In the genomic region with DNA sequence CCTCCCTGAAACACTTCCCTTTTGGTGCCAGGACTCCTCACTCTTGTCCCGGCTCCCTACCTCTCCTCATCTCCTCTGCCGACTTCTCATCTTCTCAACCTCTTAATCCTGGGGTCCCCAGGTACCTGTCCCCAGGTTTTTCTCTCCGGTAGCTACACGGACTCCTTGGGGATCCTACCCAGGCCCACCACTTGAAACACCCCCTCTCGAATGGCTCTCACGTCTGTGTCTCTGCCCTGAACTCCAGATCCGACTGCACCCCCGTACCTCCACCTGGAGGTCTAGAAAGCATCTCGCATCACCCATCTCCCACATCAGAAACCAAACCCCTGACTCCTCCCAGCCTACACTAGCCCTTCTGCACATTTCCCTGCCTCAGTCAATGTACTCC, we compare ENCODE assay signal across 15 cellular contexts. TPM values are rescaled to one million over a fixed set of nuclear protein-coding genes. Genes with fewer than 3 reads are reported as not detected.
DNase-seq lines count a peak whose midpoint lies in the region; ATAC-seq and TF ChIP-seq lines count a peak whose summit lies in the region.
"Had no signal": no experiment of that assay in that cellular context is flagged by ENCODE, and none has a peak within 500 bp of the region (broad histone marks: within the 10 kb centered on the region; RNA-seq: fewer than 3 reads in every experiment).

No MANE protein-coding gene starts in this region.

- POLR2A ChIA-PET in activated CD4-positive, alpha-beta T cell treated with anti-CD3 and anti-CD28 coated beads for 36 hours (lab: Charles Lee): no interaction called here

- H3K36me3 Mint-ChIP-seq in dendritic cell treated with granulocyte-macrophage colony-stimulating factor and Interleukin-4, amounts not matched to agents 40 ng/mL and 50 ng/mL, for 4 days (ENCODE audit: low read depth): no peaks in the 10 kb centered on the region
- H3K36me3 Mint-ChIP-seq in nephron progenitor cell (ENCODE audit: low read depth) (no peaks in the 10 kb centered on the region), chondrocyte (ENCODE audit: low read depth) (no peaks in the 10 kb centered on the region)
- H3K36me3 Mint-ChIP-seq in activated CD4-positive, alpha-beta T cell treated with anti-CD3 and anti-CD28 coated beads for 36 hours (ENCODE audit: low read depth): no peaks in the 10 kb centered on the region
- H3K36me3 Mint-ChIP-seq: CD4-positive, CD25-positive, alpha-beta regulatory T cell had no signal

- no peak for TF ChIP-seq CTCF in nephron progenitor cell (IDR thresholded peaks at IDR 0.05)
- no peak for TF ChIP-seq CTCF in chondrocyte (IDR thresholded peaks at IDR 0.05)

- CTCF ChIA-PET in activated CD4-positive, alpha-beta T cell treated with anti-CD3 and anti-CD28 coated beads for 36 hours (lab: Charles Lee): no interaction called here

- H3K4me1 Mint-ChIP-seq in dendritic cell treated with granulocyte-macrophage colony-stimulating factor and Interleukin-4, amounts not matched to agents 40 ng/mL and 50 ng/mL, for 4 days (ENCODE audit: low read depth): peaks cover 48% of the 10 kb centered on the region
- H3K4me1 Mint-ChIP-seq in nephron progenitor cell: peaks cover 26% of the 10 kb centered on the region
- no peaks in the 10 kb centered on the region for H3K4me1 Mint-ChIP-seq in activated CD4-positive, alpha-beta T cell treated with anti-CD3 and anti-CD28 coated beads for 36 hours
- H3K4me1 Mint-ChIP-seq in chondrocyte (ENCODE audit: low read depth): no peaks in the 10 kb centered on the region
- H3K4me1 Mint-ChIP-seq: CD4-positive, CD25-positive, alpha-beta regulatory T cell had no signal

- no peak for ATAC-seq in left cardiac atrium
- ATAC-seq in activated CD4-positive, alpha-beta T cell treated with anti-CD3 and anti-CD28 coated beads for 36 hours: no peak
- ATAC-seq: GM12878, HepG2 had no signal

- H3K27me3 Mint-ChIP-seq in dendritic cell treated with granulocyte-macrophage colony-stimulating factor and Interleukin-4, amounts not matched to agents 40 ng/mL and 50 ng/mL, for 4 days: peaks cover 7% of the 10 kb centered on the region
- H3K27me3 Mint-ChIP-seq in nephron progenitor cell (ENCODE audit: low read depth, poor library complexity): no peaks in the 10 kb centered on the region
- H3K27me3 Mint-ChIP-seq in activated CD4-positive, alpha-beta T cell treated with anti-CD3 and anti-CD28 coated beads for 36 hours: peaks cover 3% of the 10 kb centered on the region
- no peaks in the 10 kb centered on the region for H3K27me3 Mint-ChIP-seq in chondrocyte (ENCODE audit: low read depth)

- H3K27ac Mint-ChIP-seq in dendritic cell treated with granulocyte-macrophage colony-stimulating factor and Interleukin-4, amounts not matched to agents 40 ng/mL and 50 ng/mL, for 4 days: peak overlapping the region; percentile 72
- H3K27ac Mint-ChIP-seq in nephron progenitor cell: peak overlapping the region; percentile 18
- no peak overlapping the region for H3K27ac Mint-ChIP-seq in activated CD4-positive, alpha-beta T cell treated with anti-CD3 and anti-CD28 coated beads for 36 hours
- H3K27ac Mint-ChIP-seq in chondrocyte (ENCODE audit: unreplicated experiment): no peak overlapping the region

- DNase-seq in cardiac septum (ENCODE audit: low spot score): peak; percentile 51
- DNase-seq in left cardiac atrium: no peak
- DNase-seq in nephron progenitor cell: no peak
- no peak for DNase-seq in activated CD4-positive, alpha-beta T cell treated with anti-CD3 and anti-CD28 coated beads for 36 hours
- no peak for DNase-seq in T1000 (lab: John Stamatoyannopoulos, UW)
- DNase-seq in chondrocyte (ENCODE audit: low spot score): no peak
- DNase-seq: ACHN; CD4-positive, CD25-positive, alpha-beta regulatory T cell; DMS53; GF-D8; GOT3 had no signal

- intact Hi-C loops in cardiac septum (cut with DNase I) (no loop called here), left cardiac atrium (cut with DNase I) (no loop called here)
- intact Hi-C loops in dendritic cell treated with granulocyte-macrophage colony-stimulating factor and Interleukin-4, amounts not matched to agents 40 ng/mL and 50 ng/mL, for 4 days (cut with micrococcal nuclease): no loop called here
- intact Hi-C loops in activated CD4-positive, alpha-beta T cell treated with anti-CD3 and anti-CD28 coated beads for 36 hours (cut with DNase I, micrococcal nuclease): no loop called here

- no peak overlapping the region for H3K4me3 Mint-ChIP-seq in dendritic cell treated with granulocyte-macrophage colony-stimulating factor and Interleukin-4, amounts not matched to agents 40 ng/mL and 50 ng/mL, for 4 days
- H3K4me3 Mint-ChIP-seq in nephron progenitor cell (no peak overlapping the region), chondrocyte (ENCODE audit: unreplicated experiment) (no peak overlapping the region)
- H3K4me3 Mint-ChIP-seq in activated CD4-positive, alpha-beta T cell treated with anti-CD3 and anti-CD28 coated beads for 36 hours: no peak overlapping the region
- H3K4me3 Mint-ChIP-seq: CD4-positive, CD25-positive, alpha-beta regulatory T cell had no signal

- no peaks in the 10 kb centered on the region for H3K9me3 Mint-ChIP-seq in dendritic cell treated with granulocyte-macrophage colony-stimulating factor and Interleukin-4, amounts not matched to agents 40 ng/mL and 50 ng/mL, for 4 days
- H3K9me3 Mint-ChIP-seq in nephron progenitor cell: no peaks in the 10 kb centered on the region
- H3K9me3 Mint-ChIP-seq in activated CD4-positive, alpha-beta T cell treated with anti-CD3 and anti-CD28 coated beads for 36 hours (ENCODE audit: low read depth): no peaks in the 10 kb centered on the region
- no peaks in the 10 kb centered on the region for H3K9me3 Mint-ChIP-seq in chondrocyte (ENCODE audit: low read depth)
- H3K9me3 Mint-ChIP-seq: CD4-positive, CD25-positive, alpha-beta regulatory T cell had no signal

RNA-seq across cellular contexts. Expression of a gene that starts 4.8 kb away (rescaled TPM):
- total RNA-seq in cardiac septum: not detected
- total RNA-seq in left cardiac atrium: not detected
- not detected for total RNA-seq in activated CD4-positive, alpha-beta T cell treated with anti-CD3 and anti-CD28 coated beads for 36 hours
- not detected in 3 replicates for total RNA-seq in chondrocyte
- total RNA-seq: A172; CD4-positive, CD25-positive, alpha-beta regulatory T cell; GM12878; HepG2 had no signal

RNA-seq across cellular contexts. Expression of a gene that starts 35.4 kb away (rescaled TPM):
- total RNA-seq in cardiac septum: 17.3 TPM
- 10 to 100 TPM; 18.5 to 19.3 TPM for total RNA-seq in left cardiac atrium
- 10 to 100 TPM; 33.7 to 48.7 TPM for total RNA-seq in activated CD4-positive, alpha-beta T cell treated with anti-CD3 and anti-CD28 coated beads for 36 hours
- 44.2 to 71.8 TPM (median 60.5 TPM) in 3 replicates for total RNA-seq in chondrocyte

Comparison
In these comparisons a context has a peak if more than half of its experiments do, and no peak if none do; other contexts are left out.
1. H3K27ac Mint-ChIP-seq: peak in dendritic cell treated with granulocyte-macrophage colony-stimulating factor and Interleukin-4, amounts not matched to agents 40 ng/mL and 50 ng/mL, for 4 days (single experiment) and nephron progenitor cell (single experiment); none in activated CD4-positive, alpha-beta T cell treated with anti-CD3 and anti-CD28 coated beads for 36 hours (single experiment) and chondrocyte (single experiment).